Comparison of ENCODE assay signal across 8 cellular contexts in genomic region chr1:241423541-241424479, GRCh38.
DNase-seq lines count a peak whose midpoint lies in the region; ATAC-seq and TF ChIP-seq lines count a peak whose summit lies in the region.

No MANE protein-coding gene starts in this region.

- H3K36me3 ChIP-seq in Karpas-422 (ENCODE audit: insufficient read depth, low read length) (no peaks in the 10 kb centered on the region), neuron (ENCODE audit: insufficient read depth, low read length) (no peaks in the 10 kb centered on the region)

- H3K4me2 ChIP-seq in Karpas-422 (ENCODE audit: low read depth, low read length, poor library complexity, severe bottlenecking), result peak overlapping the region; percentile 50

- no peaks in the 10 kb centered on the region for H3K9me3 ChIP-seq in Karpas-422 (ENCODE audit: low read length)
- H3K9me3 ChIP-seq in neuron (ENCODE audit: low read length), result no peaks in the 10 kb centered on the region

- H4K20me1 ChIP-seq in Karpas-422 (ENCODE audit: insufficient read depth, low read depth, low read length), result no peaks in the 10 kb centered on the region

- H3K9me2 ChIP-seq in Karpas-422 (replicated peaks; ENCODE audit: insufficient read depth, low read length), result no peaks in the 10 kb centered on the region

- H3K4me1 ChIP-seq in Karpas-422 (ENCODE audit: low read length) (peaks cover 10% of the 10 kb centered on the region; the same call in 1 of the 2 replicates), neuron (ENCODE audit: insufficient read depth, low read length) (peaks cover 3% of the 10 kb centered on the region)

- ATAC-seq in GM21786 (IDR thresholded peaks at IDR 0.05; ENCODE audit: unreplicated experiment), result peak; percentile 96

- H2AFZ ChIP-seq in Karpas-422 (ENCODE audit: low read length) (peak overlapping the region; percentile 27; the same call in 1 of the 2 replicates), neuron (ENCODE audit: low read depth, low read length) (peak overlapping the region; percentile 99)

- no peak for TF ChIP-seq CTCF in foreskin fibroblast (IDR thresholded peaks at IDR 0.05; ENCODE audit: low read depth, low read length)

- H3K27me3 ChIP-seq in Karpas-422 (ENCODE audit: low read length), result no peaks in the 10 kb centered on the region
- peaks cover 24% of the 10 kb centered on the region for H3K27me3 ChIP-seq in neuron (ENCODE audit: insufficient read depth, low read length)

- no peaks in the 10 kb centered on the region for H3K79me2 ChIP-seq in Karpas-422 (ENCODE audit: low read length)

- H3K4me3 ChIP-seq in Karpas-422 (ENCODE audit: low read length) (peak overlapping the region; percentile 62; the same call in 1 of the 2 replicates), foreskin fibroblast (ENCODE audit: low read depth in 1 of 2, low read length in 2 of 2) (peak overlapping the region; percentile 63 to 67), neuron (ENCODE audit: low read length) (peak overlapping the region; percentile 44)

- H3K27ac ChIP-seq in Karpas-422 (ENCODE audit: low read length), result no peak overlapping the region

- DNase-seq in activated CD4-positive, alpha-beta T cell treated with anti-CD3 and anti-CD28 coated beads for 48 hours, result peak; percentile 37
- DNase-seq in activated CD4-positive, alpha-beta T cell treated with anti-CD3 and anti-CD28 coated beads, Interleukin-2, amount 50 U/mL, for 1 hour, result no peak
- DNase-seq in Karpas-422 (no peak), foreskin fibroblast (peak; percentile 47 to 76)
- DNase-seq in activated CD4-positive, alpha-beta T cell treated with anti-CD3 and anti-CD28 coated beads, Interleukin-2, amount 50 U/mL, for 48 hours, result peak; percentile 7 to 19
- no peak for DNase-seq in activated effector memory CD4-positive, alpha-beta T cell treated with Interleukin-2 at 50 U/mL for 16 hours

- peak overlapping the region; percentile 39 for H3K9ac ChIP-seq in Karpas-422 (ENCODE audit: low read length)

Comparison
In these comparisons a context has a peak if more than half of its experiments do, and no peak if none do; other contexts are left out.
1. DNase-seq: peak in activated CD4-positive, alpha-beta T cell treated with anti-CD3 and anti-CD28 coated beads for 48 hours (single experiment), activated CD4-positive, alpha-beta T cell treated with anti-CD3 and anti-CD28 coated beads, Interleukin-2, amount 50 U/mL, for 48 hours (2 of 2) and foreskin fibroblast (2 of 2); none in activated CD4-positive, alpha-beta T cell treated with anti-CD3 and anti-CD28 coated beads, Interleukin-2, amount 50 U/mL, for 1 hour (single experiment), Karpas-422 (single experiment) and activated effector memory CD4-positive, alpha-beta T cell treated with Interleukin-2 at 50 U/mL for 16 hours (single experiment).
2. Peak in every context shown above with its lines, with median percentiles within 50 percentile points of each other: H3K4me3 ChIP-seq.